In the genomic region with DNA sequence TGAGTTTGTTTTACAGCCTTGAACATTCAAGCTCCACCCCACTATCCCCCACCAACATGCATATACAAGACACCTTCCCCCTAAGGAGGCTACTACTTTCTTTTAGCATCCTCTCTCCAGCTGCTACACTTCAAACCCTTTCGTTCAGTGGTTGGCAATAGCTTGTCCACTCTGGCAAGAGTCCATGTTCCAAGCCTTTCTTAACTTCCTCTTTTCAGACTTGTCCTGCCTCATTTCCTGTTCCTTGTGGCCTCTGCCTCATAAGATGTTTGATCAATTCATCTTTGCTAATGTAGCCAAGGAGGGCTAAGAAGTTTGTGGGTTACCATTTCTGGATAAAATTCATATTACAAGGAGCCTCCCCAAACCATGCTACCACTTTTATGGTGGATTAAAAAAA, we compare ENCODE assay signal across 18 cellular contexts. TPM values are rescaled to one million over a fixed set of nuclear protein-coding genes. Genes with fewer than 3 reads are reported as not detected.
DNase-seq lines count a peak whose midpoint lies in the region; ATAC-seq and TF ChIP-seq lines count a peak whose summit lies in the region.
"Had no signal": no experiment of that assay in that cellular context is flagged by ENCODE, and none has a peak within 500 bp of the region (broad histone marks: within the 10 kb centered on the region; RNA-seq: fewer than 3 reads in every experiment).

No MANE protein-coding gene starts in this region.

- no peak for ATAC-seq in IMR-90 (ENCODE audit: low read depth)
- ATAC-seq: activated CD4-positive, alpha-beta T cell treated with anti-CD3 and anti-CD28 coated beads for 36 hours; natural killer cell treated with Interleukin-12 subunit alpha and Interleukin-12 subunit beta and Interleukin-15 and Interleukin-18, amount 100 ng/mL, for 72 hours had no signal

- WGBS in IMR-90 (ENCODE audit: extremely low coverage in 2 of 2, insufficient read length in 1 of 2), 2 experiments = 20% methylated on average over 1 of the region's 1 CpG; no CpG with 5 or more reads in 1 of the 2 experiments

- H4K5ac ChIP-seq in IMR-90 (ENCODE audit: low read depth, low read length) = no peak overlapping the region

- no peak overlapping the region for H2BK5ac ChIP-seq in IMR-90 (ENCODE audit: low read depth, low read length, poor library complexity, severe bottlenecking)

- no peak overlapping the region for H3K27ac ChIP-seq in IMR-90 (ENCODE audit: insufficient read depth, low read length)
- H3K27ac ChIP-seq: C4-2B, tibial nerve had no signal

- TF ChIP-seq CTCF in IMR-90 (conservative IDR thresholded peaks at IDR 0.05; ENCODE audit: low read depth, low read length) (no peak), fibroblast of mammary gland (conservative IDR thresholded peaks at IDR 0.05; ENCODE audit: control insufficient read depth, insufficient read depth, low read depth, low read length) (no peak)

- no peak overlapping the region for H3K18ac ChIP-seq in IMR-90 (ENCODE audit: low read depth, low read length)

- POLR2A ChIA-PET in IMR-90 (lab: Charles Lee; ENCODE audit: unreplicated experiment) = no interaction called here

- no peaks in the 10 kb centered on the region for H3K4me1 ChIP-seq in IMR-90 (ENCODE audit: control insufficient read depth, insufficient read depth, low read length)
- H3K4me1 ChIP-seq: tibial nerve had no signal

- in situ Hi-C loops in IMR-90 (cut with MboI; ENCODE audit: low sequenced_read_pairs) = loop anchor here (5.0 to 25.0 kb wide), 2 partner anchors 161 to 341 kb away; no protein-coding TSS in a partner anchor

- no peak for TF ChIP-seq RAD21 in IMR-90 (IDR thresholded peaks at IDR 0.05; ENCODE audit: low read length)

- H3K79me1 ChIP-seq in IMR-90 (ENCODE audit: low read depth in 1 of 2, low read length in 2 of 2) = no peaks in the 10 kb centered on the region

- H3K36me3 ChIP-seq in IMR-90 (ENCODE audit: control insufficient read depth, insufficient read depth, low read length) = no peaks in the 10 kb centered on the region
- H3K36me3 ChIP-seq: tibial nerve had no signal

- no peaks in the 10 kb centered on the region for H3K9me3 ChIP-seq in IMR-90 (ENCODE audit: control insufficient read depth, insufficient read depth, low read length)
- H3K9me3 ChIP-seq: tibial nerve had no signal

- H3K4me2 ChIP-seq in IMR-90 (ENCODE audit: low read depth, low read length) = no peak overlapping the region

- H2BK120ac ChIP-seq in IMR-90 (ENCODE audit: low read depth, low read length) = no peak overlapping the region

- intact Hi-C loops in IMR-90 (cut with micrococcal nuclease) = loop anchor here (10.0 kb wide), 1 partner anchor 348 kb away; no protein-coding TSS in a partner anchor

- dilution Hi-C loops in IMR-90 (cut with HindIII; ENCODE audit: low sequenced_read_pairs, unreplicated experiment) = no loop called here

- no peak overlapping the region; the same call in 2 of the 3 replicates for H2BK15ac ChIP-seq in IMR-90 (ENCODE audit: low read depth, low read length)

- H2AFZ ChIP-seq in IMR-90 (replicated peaks; ENCODE audit: low read length, poor library complexity) = peak overlapping the region; percentile 65

- H4K91ac ChIP-seq in IMR-90 (ENCODE audit: insufficient read depth, low read depth, low read length) = no peak overlapping the region

- no peaks in the 10 kb centered on the region for H3K9me1 ChIP-seq in IMR-90 (ENCODE audit: insufficient read depth, low read length)

- DNase-seq in IMR-90 (peak; percentile 35), SKM-1 (lab: John Stamatoyannopoulos, UW; ENCODE audit: unreplicated experiment) (peak; percentile 36), fibroblast of mammary gland (ENCODE audit: low read depth) (peak; percentile 58), putamen (ENCODE audit: low spot score) (peak; percentile 7), activated gamma-delta T cell (lab: John Stamatoyannopoulos, UW) (no peak), NCI-H2107 (lab: John Stamatoyannopoulos, UW) (no peak), activated gamma-delta T cell treated with Interleukin-2 at 50 U/mL for 16 hours (no peak)
- DNase-seq: activated CD4-positive, alpha-beta T cell treated with anti-CD3 and anti-CD28 coated beads for 36 hours; cerebellar nuclear complex; DND-41; NCI-H1048; NCI-H345; stimulated activated CD4-positive, alpha-beta T cell treated with anti-CD3 and anti-CD28 coated beads, Interleukin-4, amount 100 ng/mL, for 4 hours had no signal

- BruUV-seq in IMR-90 (replicated peaks; lab: Mats Ljungman, UMichigan) = no TSS peak

- H2BK20ac ChIP-seq in IMR-90 (ENCODE audit: low read depth, low read length) = no peak overlapping the region

- no peak overlapping the region for H2AK9ac ChIP-seq in IMR-90 (replicated peaks; ENCODE audit: low read depth, low read length, poor library complexity)

- H3K4me3 ChIP-seq in IMR-90 (ENCODE audit: insufficient read depth, low read depth, low read length) (no peak overlapping the region), fibroblast of mammary gland (ENCODE audit: control insufficient read depth, low read depth, low read length) (no peak overlapping the region)
- H3K4me3 ChIP-seq: tibial nerve had no signal

- H3K56ac ChIP-seq in IMR-90 (ENCODE audit: extremely low read depth, insufficient read depth, low read length) = no peak overlapping the region

- no peaks in the 10 kb centered on the region for H3K27me3 ChIP-seq in IMR-90 (ENCODE audit: control insufficient read depth, insufficient read depth, low read length)

- no peak overlapping the region for H2AK5ac ChIP-seq in IMR-90 (ENCODE audit: low read depth, low read length)

- H3K9ac ChIP-seq in IMR-90 (ENCODE audit: low read depth, low read length) = no peak overlapping the region

- H4K20me1 ChIP-seq in IMR-90 (ENCODE audit: insufficient read depth, low read length) = no peaks in the 10 kb centered on the region

- H3K23ac ChIP-seq in IMR-90 (ENCODE audit: low read depth, low read length) = no peak overlapping the region

- TF ChIP-seq POLR2A in IMR-90 (IDR thresholded peaks at IDR 0.05; ENCODE audit: low read depth, low read length) = no peak

- H3K4ac ChIP-seq in IMR-90 (ENCODE audit: low read depth, low read length) = no peak overlapping the region

- CTCF ChIA-PET in IMR-90 (lab: Yijun Ruan, JAX) = no interaction called here

- H4K8ac ChIP-seq in IMR-90 (ENCODE audit: low read depth in 2 of 2, low read length in 2 of 2) = no peak overlapping the region

- H3K14ac ChIP-seq in IMR-90 (replicated peaks; ENCODE audit: low read depth, low read length) = no peak overlapping the region

TF ChIP-seq in IMR-90, 13 proteins besides CTCF, POLR2A, EP300 and RAD21:
- TF ChIP-seq CHD1 (IDR thresholded peaks at IDR 0.05; ENCODE audit: low read depth, low read length) (no peak), MXI1 (IDR thresholded peaks at IDR 0.05; ENCODE audit: borderline replicate concordance, low read depth, low read length) (no peak), RFX5 (IDR thresholded peaks at IDR 0.05; ENCODE audit: low read depth, low read length) (no peak), MAZ (IDR thresholded peaks at IDR 0.05; ENCODE audit: borderline replicate concordance, low read depth, low read length) (no peak), FOS (IDR thresholded peaks at IDR 0.05; ENCODE audit: low read depth, low read length) (no peak), RCOR1 (IDR thresholded peaks at IDR 0.05; ENCODE audit: insufficient replicate concordance, low read length) (no peak), CEBPB (IDR thresholded peaks at IDR 0.05; ENCODE audit: low read depth, low read length) (no peak), SMC3 (IDR thresholded peaks at IDR 0.05; ENCODE audit: low read depth, low read length) (no peak), NFE2L2 (IDR thresholded peaks at IDR 0.05; ENCODE audit: low read depth, low read length) (no peak), BHLHE40 (IDR thresholded peaks at IDR 0.05; ENCODE audit: low read depth, low read length) (no peak), MAFK (IDR thresholded peaks at IDR 0.05; ENCODE audit: low read depth, low read length) (no peak)
- TF ChIP-seq, protein P1, sequence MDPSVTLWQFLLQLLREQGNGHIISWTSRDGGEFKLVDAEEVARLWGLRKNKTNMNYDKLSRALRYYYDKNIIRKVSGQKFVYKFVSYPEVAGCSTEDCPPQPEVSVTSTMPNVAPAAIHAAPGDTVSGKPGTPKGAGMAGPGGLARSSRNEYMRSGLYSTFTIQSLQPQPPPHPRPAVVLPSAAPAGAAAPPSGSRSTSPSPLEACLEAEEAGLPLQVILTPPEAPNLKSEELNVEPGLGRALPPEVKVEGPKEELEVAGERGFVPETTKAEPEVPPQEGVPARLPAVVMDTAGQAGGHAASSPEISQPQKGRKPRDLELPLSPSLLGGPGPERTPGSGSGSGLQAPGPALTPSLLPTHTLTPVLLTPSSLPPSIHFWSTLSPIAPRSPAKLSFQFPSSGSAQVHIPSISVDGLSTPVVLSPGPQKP (IDR thresholded peaks at IDR 0.05; ENCODE audit: borderline replicate concordance, low read depth, low read length) = no peak
- TF ChIP-seq, protein P2, sequence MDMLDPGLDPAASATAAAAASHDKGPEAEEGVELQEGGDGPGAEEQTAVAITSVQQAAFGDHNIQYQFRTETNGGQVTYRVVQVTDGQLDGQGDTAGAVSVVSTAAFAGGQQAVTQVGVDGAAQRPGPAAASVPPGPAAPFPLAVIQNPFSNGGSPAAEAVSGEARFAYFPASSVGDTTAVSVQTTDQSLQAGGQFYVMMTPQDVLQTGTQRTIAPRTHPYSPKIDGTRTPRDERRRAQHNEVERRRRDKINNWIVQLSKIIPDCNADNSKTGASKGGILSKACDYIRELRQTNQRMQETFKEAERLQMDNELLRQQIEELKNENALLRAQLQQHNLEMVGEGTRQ (IDR thresholded peaks at IDR 0.05; ENCODE audit: low read depth, low read length) = no peak

RNA-seq across cellular contexts. Expression of a gene that starts 20.8 kb away (rescaled TPM):
- under 0.01 TPM in 1 of 2 replicates, not detected in the other for total RNA-seq in IMR-90 (2012; rRNA removed)
- polyA plus RNA-seq in IMR-90 (2012; rRNA removed) = 0.06 and 0.07 TPM in 2 replicates
- 0.04 TPM in 1 of 2 replicates, not detected in the other for polyA plus RNA-seq in IMR-90 (2012; cell fraction: cytosol; rRNA removed)
- 0.07 TPM in 1 of 2 replicates, not detected in the other for polyA plus RNA-seq in IMR-90 (2012; cell fraction: nucleus; rRNA removed; ENCODE audit: low replicate concordance)
- total RNA-seq: HT-29; liver; natural killer cell treated with Interleukin-12 subunit alpha and Interleukin-12 subunit beta and Interleukin-15 and Interleukin-18, amount 100 ng/mL, for 72 hours; tibial nerve had no signal
- polyA plus RNA-seq: liver had no signal

Comparison
In these comparisons a context has a peak if more than half of its experiments do, and no peak if none do; other contexts are left out.
1. DNase-seq: peak in IMR-90 (single experiment), SKM-1 (single experiment), fibroblast of mammary gland (single experiment) and putamen (single experiment); none in activated gamma-delta T cell (single experiment), NCI-H2107 (single experiment) and activated gamma-delta T cell treated with Interleukin-2 at 50 U/mL for 16 hours (single experiment).